ENCODE assay signal across 11 cellular contexts in genomic region chr22:20965104-20965887, GRCh38. TPM values are rescaled to one million over a fixed set of nuclear protein-coding genes. Genes with fewer than 3 reads are reported as not detected.
DNase-seq lines count a peak whose midpoint lies in the region; ATAC-seq and TF ChIP-seq lines count a peak whose summit lies in the region.
"Had no signal": no experiment of that assay in that cellular context is flagged by ENCODE, and none has a peak within 500 bp of the region (broad histone marks: within the 10 kb centered on the region; RNA-seq: fewer than 3 reads in every experiment).

No MANE protein-coding gene starts in this region.

- H3K36me3 Mint-ChIP-seq in activated T-cell treated with anti-CD3 and anti-CD28 coated beads, Interleukin-2, amount 50 U/mL, for 4 hours (ENCODE audit: insufficient read depth): no peaks in the 10 kb centered on the region
- H3K36me3 Mint-ChIP-seq: CD4-positive, CD25-positive, alpha-beta regulatory T cell had no signal

- H3K27me3 ChIP-seq in duodenal mucosa (ENCODE audit: control insufficient read depth in 1 of 2, insufficient read depth in 2 of 2, low read length in 2 of 2): peaks cover 0 to 3% of the 10 kb centered on the region in 2 donors
- H3K27me3 ChIP-seq in muscle layer of colon (ENCODE audit: control insufficient read depth in 1 of 2, insufficient read depth in 2 of 2, low read length in 2 of 2): peaks cover 0 to 13% of the 10 kb centered on the region in 2 donors
- H3K27me3 ChIP-seq in transverse colon: peaks cover 14% of the 10 kb centered on the region

- H3K27ac ChIP-seq in duodenal mucosa (ENCODE audit: low read depth, low read length) (no peak overlapping the region), muscle layer of colon (ENCODE audit: low read depth, low read length) (no peak overlapping the region), transverse colon (peak overlapping the region; percentile 84 to 94 (median 91))
- H3K27ac ChIP-seq: HL-60 had no signal

- peaks cover 12% of the 10 kb centered on the region for H3K4me1 Mint-ChIP-seq in activated T-cell treated with anti-CD3 and anti-CD28 coated beads, Interleukin-2, amount 50 U/mL, for 4 hours (ENCODE audit: low read depth)

- in situ Hi-C loops in transverse colon (cut with MboI; ENCODE audit: low pct_ligation_motif_present in 1 of 4, low pct_unique_long_range_greater_than_20kb in 1 of 4, low sequenced_read_pairs in 3 of 4): loop anchor here in 1 of 4 donors (25.0 kb wide), 1 partner anchor 97 kb away; no protein-coding TSS in a partner anchor

- peak overlapping the region; percentile 40 to 50 for H3K4me3 ChIP-seq in duodenal mucosa (ENCODE audit: low read depth in 1 of 2, low read length in 2 of 2)
- peak overlapping the region; percentile 23 to 32 for H3K4me3 ChIP-seq in muscle layer of colon (ENCODE audit: low read depth in 1 of 2, low read length in 2 of 2)
- H3K4me3 ChIP-seq in transverse colon: peak overlapping the region; percentile 13 to 62 (median 54)

- TF ChIP-seq CTCF in transverse colon (IDR thresholded peaks at IDR 0.05): peak in 1 of 5 experiments; percentile 5

- H3K9me3 Mint-ChIP-seq in activated T-cell treated with anti-CD3 and anti-CD28 coated beads, Interleukin-2, amount 50 U/mL, for 4 hours: no peaks in the 10 kb centered on the region
- H3K9me3 Mint-ChIP-seq: CD4-positive, CD25-positive, alpha-beta regulatory T cell had no signal

- H3K36me3 ChIP-seq in duodenal mucosa (ENCODE audit: control insufficient read depth in 1 of 2, insufficient read depth in 2 of 2, low read length in 2 of 2) (no peaks in the 10 kb centered on the region), muscle layer of colon (ENCODE audit: insufficient read depth, low read length) (no peaks in the 10 kb centered on the region), transverse colon (no peaks in the 10 kb centered on the region)

- H3K9me3 ChIP-seq in duodenal mucosa (ENCODE audit: control insufficient read depth in 1 of 2, low read length in 2 of 2) (no peaks in the 10 kb centered on the region), muscle layer of colon (ENCODE audit: low read length) (no peaks in the 10 kb centered on the region), transverse colon (no peaks in the 10 kb centered on the region)

- no peak for DNase-seq in activated T-cell treated with anti-CD3 and anti-CD28 coated beads, Interleukin-2, amount 50 U/mL, for 4 hours
- no peak for DNase-seq in activated T-cell treated with anti-CD3 and anti-CD28 coated beads, Interleukin-2, amount 50 U/mL, for 1 hour
- peak; percentile 51 for DNase-seq in transverse colon
- DNase-seq: CD4-positive, CD25-positive, alpha-beta regulatory T cell; stimulated activated CD4-positive, alpha-beta T cell treated with anti-CD3 and anti-CD28 coated beads, Interleukin-4, amount 100 ng/mL, for 1 hour had no signal

- TF ChIP-seq EP300 in transverse colon (IDR thresholded peaks at IDR 0.05; ENCODE audit: low read depth): no peak

- ATAC-seq in activated T-cell treated with anti-CD3 and anti-CD28 coated beads, Interleukin-2, amount 50 U/mL, for 4 hours: peak; percentile 35 to 44
- no peak for ATAC-seq in GM18517 (IDR thresholded peaks at IDR 0.05; ENCODE audit: unreplicated experiment)
- no peak for ATAC-seq in GM21515 (IDR thresholded peaks at IDR 0.05; ENCODE audit: unreplicated experiment)
- no peak for ATAC-seq in GM18868 (IDR thresholded peaks at IDR 0.05; ENCODE audit: unreplicated experiment)

- TF ChIP-seq POLR2A in transverse colon (IDR thresholded peaks at IDR 0.05): no peak

- H3K9ac ChIP-seq in duodenal mucosa (ENCODE audit: low read depth in 1 of 2, low read length in 2 of 2) (no peak overlapping the region), muscle layer of colon (ENCODE audit: low read length) (no peak overlapping the region)

- WGBS in transverse colon (ENCODE audit: low coverage in 1 of 2), 2 donors: 14% methylated on average over 27 of the region's 65 CpGs; no CpG with 5 or more reads in 1 of the 2 donors

- H3K4me1 ChIP-seq in duodenal mucosa (ENCODE audit: control insufficient read depth in 1 of 2, insufficient read depth in 2 of 2, low read length in 2 of 2): peaks cover 22% of the 10 kb centered on the region in 2 donors
- H3K4me1 ChIP-seq in muscle layer of colon (ENCODE audit: insufficient read depth, low read length): no peaks in the 10 kb centered on the region
- peaks cover 10 to 50% (median 46%) of the 10 kb centered on the region in 4 donors for H3K4me1 ChIP-seq in transverse colon

- intact Hi-C loops in transverse colon (cut with DNase I; ENCODE audit: low total_unique reads): no loop called here

- H3K4me3 Mint-ChIP-seq in activated T-cell treated with anti-CD3 and anti-CD28 coated beads, Interleukin-2, amount 50 U/mL, for 4 hours: peak overlapping the region; percentile 11

- peaks cover 13% of the 10 kb centered on the region for H3K27me3 Mint-ChIP-seq in activated T-cell treated with anti-CD3 and anti-CD28 coated beads, Interleukin-2, amount 50 U/mL, for 4 hours (ENCODE audit: low read depth)

RNA-seq across cellular contexts. Expression of gene AIFM3, which starts 1.8 kb away (rescaled TPM):
- under 1 TPM; 0.30 to 0.78 (median 0.47) TPM for total RNA-seq in activated T-cell treated with anti-CD3 and anti-CD28 coated beads, Interleukin-2, amount 50 U/mL, for 4 hours
- total RNA-seq in transverse colon: 100 to 1,000 TPM; 112 to 150 (median 126) TPM

RNA-seq across cellular contexts. Expression of gene LZTR1, which starts 16.8 kb away (rescaled TPM):
- 10 to 100 TPM; 82.4 to 96.6 (median 84.7) TPM for total RNA-seq in activated T-cell treated with anti-CD3 and anti-CD28 coated beads, Interleukin-2, amount 50 U/mL, for 4 hours
- total RNA-seq in transverse colon: 10 to 100 TPM; 40.2 to 90.5 (median 59.3) TPM

RNA-seq across cellular contexts. Expression of gene THAP7, which starts 36.6 kb away (rescaled TPM):
- 10 to 100 TPM; 53.6 to 55.0 (median 53.6) TPM for total RNA-seq in activated T-cell treated with anti-CD3 and anti-CD28 coated beads, Interleukin-2, amount 50 U/mL, for 4 hours
- 10 to 100 TPM; 27.0 to 51.5 (median 32.7) TPM for total RNA-seq in transverse colon

RNA-seq across cellular contexts. Expression of gene CRKL, which starts 48.1 kb away (rescaled TPM):
- 10 to 100 TPM; 82.9 to 90.5 (median 89.2) TPM for total RNA-seq in activated T-cell treated with anti-CD3 and anti-CD28 coated beads, Interleukin-2, amount 50 U/mL, for 4 hours
- 10 to 100 TPM; 37.0 to 56.7 (median 48.6) TPM for total RNA-seq in transverse colon

RNA-seq across cellular contexts. Expression of gene P2RX6, which starts 49.7 kb away (rescaled TPM):
- under 1 TPM in 1 of 3 donors, not detected in 2; 0.13 TPM for total RNA-seq in activated T-cell treated with anti-CD3 and anti-CD28 coated beads, Interleukin-2, amount 50 U/mL, for 4 hours
- 1 to 10 TPM in 1 of 4 donors, under 1 TPM in 2, not detected in 1; 0.40 to 1.7 (median 0.82) TPM for total RNA-seq in transverse colon

Comparison
In these comparisons a context has a peak if more than half of its experiments do, and no peak if none do; other contexts are left out.
1. ATAC-seq: peak in activated T-cell treated with anti-CD3 and anti-CD28 coated beads, Interleukin-2, amount 50 U/mL, for 4 hours (2 of 2); none in GM18517 (single experiment), GM21515 (single experiment) and GM18868 (single experiment).
2. H3K27ac ChIP-seq: peak in transverse colon (4 of 4); none in duodenal mucosa (single experiment) and muscle layer of colon (single experiment).
3. RNA of gene AIFM3, which starts 1.8 kb away (total RNA-seq): 112 to 150 TPM in transverse colon; 0.30 to 0.78 TPM in activated T-cell treated with anti-CD3 and anti-CD28 coated beads, Interleukin-2, amount 50 U/mL, for 4 hours; every median in the first group is over 10 times any median in the second.
4. Peak in every context shown above with its lines, with median percentiles within 50 percentile points of each other: H3K4me3 ChIP-seq.